Comparison of ENCODE assay signal across 16 cellular contexts in genomic region chr2:147558620-147559019, GRCh38.
DNase-seq lines count a peak whose midpoint lies in the region; ATAC-seq, FAIRE-seq and TF ChIP-seq lines count a peak whose summit lies in the region.
"Had no signal": no experiment of that assay in that cellular context is flagged by ENCODE, and none has a peak within 500 bp of the region (broad histone marks: within the 10 kb centered on the region; RNA-seq: fewer than 3 reads in every experiment).

No MANE protein-coding gene starts in this region.

- no peak for TF ChIP-seq POLR2A in A549 (IDR thresholded peaks at IDR 0.05; ENCODE audit: low read length)

- H3K27ac ChIP-seq in A549 = no peak overlapping the region

- no peaks in the 10 kb centered on the region for H3K9me3 ChIP-seq in A549
- H3K9me3 ChIP-seq: BE2C had no signal

- POLR2A ChIA-PET in A549 (lab: Yijun Ruan, JAX) = interaction anchor here (0.6 kb wide), 1 partner anchor 372 kb away, joined by 3 read pairs; no protein-coding TSS in a partner anchor

- TF ChIP-seq RAD21 in A549 (conservative IDR thresholded peaks at IDR 0.05 in 1 of 2, IDR thresholded peaks at IDR 0.05 in 1 of 2) = no peak

- WGBS in A549 (ENCODE audit: missing lambda C conversion rate) = 28% methylated on average over 3 of the region's 3 CpGs

- H3K4me1 ChIP-seq in A549 = no peaks in the 10 kb centered on the region
- H3K4me1 ChIP-seq: BE2C had no signal

- no peak for TF ChIP-seq CTCF in A549 (IDR thresholded peaks at IDR 0.05)

- H3K4me3 ChIP-seq in A549 = no peak overlapping the region

- CTCF ChIA-PET in A549 (lab: Yijun Ruan, JAX) = no interaction called here

- ATAC-seq in A549 (no peak), GM21381 (IDR thresholded peaks at IDR 0.05; ENCODE audit: unreplicated experiment) (no peak), HG03378 (IDR thresholded peaks at IDR 0.05; ENCODE audit: unreplicated experiment) (no peak), GM19023 (IDR thresholded peaks at IDR 0.05; ENCODE audit: unreplicated experiment) (no peak)
- ATAC-seq: CD8-positive, alpha-beta T cell; T-cell had no signal

- DNase-seq in A549 (ENCODE audit: low read depth in 1 of 2, low spot score in 1 of 2) (no peak), DMS153 treated with DMSO at 0.1 percent for 48 hours (lab: John Stamatoyannopoulos, UW; ENCODE audit: unreplicated experiment) (peak; percentile 26), OCI-M1 (lab: John Stamatoyannopoulos, UW) (peak; percentile 15), RCC 7860 (ENCODE audit: low spot score) (no peak)
- DNase-seq: BE2C; CD8-positive, alpha-beta T cell; H9; MV-4-11; NCI-H1417 treated with DMSO at 0.1 percent for 48 hours; NCI-H2081 treated with DMSO at 0.1 percent for 48 hours; T-cell had no signal

- no peak for TF ChIP-seq EP300 in A549 (IDR thresholded peaks at IDR 0.05)

- FAIRE-seq in A549 (lab: Jason Lieb, UNC) (no peak), islet of Langerhans (lab: Jason Lieb, UNC) (peak; percentile 58), RCC 7860 (lab: Jason Lieb, UNC) (no peak)
- FAIRE-seq: D721Med had no signal

- no peak overlapping the region for H3K4me2 ChIP-seq in A549

TF ChIP-seq in A549, 52 proteins besides CTCF, POLR2A, EP300 and RAD21:
- TF ChIP-seq EHF (CRISPR knock-in tag; IDR thresholded peaks at IDR 0.05) = no peak
- peak; percentile 76 for TF ChIP-seq MAFK (IDR thresholded peaks at IDR 0.05; ENCODE audit: partially characterized antibody)

Comparison
In these comparisons a context has a peak if more than half of its experiments do, and no peak if none do; other contexts are left out.
1. DNase-seq: peak in DMS153 treated with DMSO at 0.1 percent for 48 hours (single experiment) and OCI-M1 (single experiment); none in A549 (0 of 2) and RCC 7860 (single experiment).